ENCODE assay signal across 27 cellular contexts in the genomic region with DNA sequence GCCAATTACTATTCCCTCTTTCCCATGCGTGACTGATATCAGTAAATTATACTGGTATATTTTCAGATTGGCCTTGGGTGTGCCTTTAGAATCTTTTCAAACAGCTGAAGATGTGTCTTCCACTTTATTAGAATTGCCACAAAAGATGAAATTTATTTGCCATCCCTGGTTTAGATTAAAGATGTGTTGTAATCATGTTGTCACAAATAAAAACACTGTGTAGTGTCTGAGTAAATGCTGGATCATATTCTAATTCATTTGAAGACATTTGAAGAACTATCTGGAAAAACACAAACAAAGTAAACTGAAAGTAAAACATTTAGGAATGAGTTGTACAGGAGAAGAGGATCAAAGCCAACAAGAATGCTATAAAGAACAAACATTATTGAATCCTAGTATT.
"Had no signal": no experiment of that assay in that cellular context is flagged by ENCODE, and none has a peak within 500 bp of the region (broad histone marks: within the 10 kb centered on the region; RNA-seq: fewer than 3 reads in every experiment).

No MANE protein-coding gene starts in this region.

- H3K27ac Mint-ChIP-seq: mesothelial cell of epicardium; naive B cell; naive thymus-derived CD8-positive, alpha-beta T cell had no signal

- H3K4me3 Mint-ChIP-seq: mesothelial cell of epicardium; naive B cell; naive thymus-derived CD8-positive, alpha-beta T cell had no signal

- H3K4me1 Mint-ChIP-seq: naive B cell; naive thymus-derived CD8-positive, alpha-beta T cell had no signal

- H3K27ac ChIP-seq: coronary artery, dorsolateral prefrontal cortex, epithelial cell of prostate, esophagus squamous epithelium, gastrocnemius medialis, heart right ventricle, left lung, lower lobe of right lung had no signal

- ATAC-seq: esophagus mucosa; gastrocnemius medialis; heart right ventricle; left cardiac atrium; left lung; left ventricle myocardium superior; lower lobe of right lung; mucosa of descending colon; naive thymus-derived CD8-positive, alpha-beta T cell had no signal

- H3K4me1 ChIP-seq: gastrocnemius medialis, heart right ventricle, left lung, lower lobe of right lung had no signal

- DNase-seq: dermis blood vessel endothelial cell; dorsolateral prefrontal cortex; effector CD4-positive, alpha-beta T cell; effector memory CD4-positive, alpha-beta T cell; erythroblast; esophagus squamous epithelium; foreskin melanocyte; gastrocnemius medialis; glutamatergic neuron; head of caudate nucleus; heart right ventricle; hippocampal formation; left cardiac atrium; left lung; left ventricle myocardium superior; lower lobe of right lung; mesenchymal stem cell; mucosa of descending colon; naive B cell; naive thymus-derived CD8-positive, alpha-beta T cell had no signal

- H3K27me3 Mint-ChIP-seq: naive B cell; naive thymus-derived CD8-positive, alpha-beta T cell had no signal

- H3K4me3 ChIP-seq: coronary artery, dorsolateral prefrontal cortex, esophagus squamous epithelium, gastrocnemius medialis, heart right ventricle, left lung, lower lobe of right lung, mucosa of descending colon had no signal

- H3K27me3 ChIP-seq: esophagus squamous epithelium, gastrocnemius medialis, heart right ventricle, left lung had no signal

- H3K9me3 ChIP-seq: esophagus squamous epithelium, gastrocnemius medialis, lower lobe of right lung, mucosa of descending colon had no signal

- FAIRE-seq: colon, islet of Langerhans, keratinocyte had no signal

- H3K36me3 ChIP-seq: esophagus squamous epithelium, gastrocnemius medialis, heart right ventricle, left lung, lower lobe of right lung had no signal

- H3K36me3 Mint-ChIP-seq: mesothelial cell of epicardium; naive B cell; naive thymus-derived CD8-positive, alpha-beta T cell had no signal
